In the genomic region with DNA sequence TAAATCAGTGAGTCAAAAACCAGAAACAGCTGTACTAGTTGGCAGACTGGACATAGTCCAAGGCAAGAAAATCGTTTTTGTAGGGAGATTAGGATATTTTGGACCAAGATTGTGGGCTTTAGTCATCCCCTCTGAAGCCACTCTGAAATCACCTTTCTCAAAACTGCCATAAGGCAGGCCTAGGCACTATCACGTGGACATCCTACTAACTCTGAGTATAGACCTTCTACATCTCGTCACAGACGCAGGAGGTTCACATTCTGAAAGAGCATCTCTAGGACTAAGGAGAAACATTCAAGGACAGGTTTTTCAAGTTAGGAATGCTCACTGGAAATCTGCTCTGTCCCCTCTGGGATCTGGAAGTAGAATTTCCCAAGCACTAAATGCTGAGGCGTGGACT, we compare ENCODE assay signal across 18 cellular contexts. TPM values are rescaled to one million over a fixed set of nuclear protein-coding genes. Genes with fewer than 3 reads are reported as not detected.
DNase-seq lines count a peak whose midpoint lies in the region; ATAC-seq and TF ChIP-seq lines count a peak whose summit lies in the region.
"Had no signal": no experiment of that assay in that cellular context is flagged by ENCODE, and none has a peak within 500 bp of the region (broad histone marks: within the 10 kb centered on the region; RNA-seq: fewer than 3 reads in every experiment).

No MANE protein-coding gene starts in this region.

- H3K4me3 Mint-ChIP-seq in T-helper 1 cell treated with Interleukin-12 subunit alpha and Interleukin-12 subunit beta and Interleukin-4 antibody, amounts not matched to agents 30 μg/mL and 1 μg/mL, for 36 hours = no peak overlapping the region
- H3K4me3 Mint-ChIP-seq in activated B cell treated with CpG ODN at 0.5 μM for 24 hours = peak overlapping the region; percentile 52

- WGBS in tibial nerve, 2 donors = 46 to 59% methylated on average over 5 of the region's 5 CpGs

- H3K4me1 Mint-ChIP-seq in T-helper 1 cell treated with Interleukin-12 subunit alpha and Interleukin-12 subunit beta and Interleukin-4 antibody, amounts not matched to agents 30 μg/mL and 1 μg/mL, for 36 hours (ENCODE audit: low read depth) = peaks cover 36% of the 10 kb centered on the region
- H3K4me1 Mint-ChIP-seq in activated B cell treated with CpG ODN at 0.5 μM for 24 hours = peaks cover 72% of the 10 kb centered on the region

- H3K27ac Mint-ChIP-seq in T-helper 1 cell treated with Interleukin-12 subunit alpha and Interleukin-12 subunit beta and Interleukin-4 antibody, amounts not matched to agents 30 μg/mL and 1 μg/mL, for 36 hours = peak overlapping the region; percentile 27
- peak overlapping the region; percentile 93 for H3K27ac Mint-ChIP-seq in activated B cell treated with CpG ODN at 0.5 μM for 24 hours

- H3K27ac ChIP-seq in tibial nerve = peak overlapping the region in 3 of 4 donors; percentile 47 to 76 (median 51)
- H3K27ac ChIP-seq: 22Rv1 had no signal

- POLR2A ChIA-PET in activated B cell treated with CpG ODN at 0.5 μM for 24 hours (lab: Charles Lee) = interaction anchor here (1.1 to 4.9 kb wide), 11 partner anchors 10 to 196 kb away, joined by 3 to 95 read pairs (median 7); no protein-coding TSS in a partner anchor

- H3K27me3 Mint-ChIP-seq in T-helper 1 cell treated with Interleukin-12 subunit alpha and Interleukin-12 subunit beta and Interleukin-4 antibody, amounts not matched to agents 30 μg/mL and 1 μg/mL, for 36 hours (ENCODE audit: low read depth) = peaks cover 33% of the 10 kb centered on the region
- no peaks in the 10 kb centered on the region for H3K27me3 Mint-ChIP-seq in activated B cell treated with CpG ODN at 0.5 μM for 24 hours

- H3K4me3 ChIP-seq in mucosa of descending colon = no peak overlapping the region
- no peak overlapping the region for H3K4me3 ChIP-seq in tibial nerve
- H3K4me3 ChIP-seq: gastroesophageal sphincter had no signal

- H3K9me3 ChIP-seq in mucosa of descending colon = no peaks in the 10 kb centered on the region
- no peaks in the 10 kb centered on the region for H3K9me3 ChIP-seq in tibial nerve
- H3K9me3 ChIP-seq: gastroesophageal sphincter had no signal

- no peak for TF ChIP-seq POLR2A in tibial nerve (IDR thresholded peaks at IDR 0.05)

- H3K36me3 ChIP-seq in mucosa of descending colon (ENCODE audit: low read depth) (no peaks in the 10 kb centered on the region), tibial nerve (no peaks in the 10 kb centered on the region)
- H3K36me3 ChIP-seq: gastroesophageal sphincter had no signal

- H3K4me1 ChIP-seq in mucosa of descending colon (ENCODE audit: low read depth) (peaks cover 22% of the 10 kb centered on the region), tibial nerve (peaks cover 0 to 55% (median 27%) of the 10 kb centered on the region in 4 donors)

- DNase-seq in T-helper 1 cell (no peak), activated B cell treated with CpG ODN at 0.5 μM for 24 hours (no peak), mucosa of descending colon (no peak), tibial nerve (ENCODE audit: low spot score in 2 of 2) (no peak), ureter (ENCODE audit: low spot score) (no peak)
- DNase-seq: activated CD4-positive, CD25-positive, alpha-beta regulatory T cell treated with anti-CD3 and anti-CD28 coated beads, Interleukin-2, amount 50 U/mL, for 72 hours; CD8-positive, alpha-beta T cell; cerebellar nuclear complex; H7; NCI-H1694 treated with DMSO at 0.1 percent for 48 hours; NCI-H524 treated with DMSO at 0.1 percent for 48 hours; stimulated activated CD4-positive, alpha-beta T cell treated with anti-CD3 and anti-CD28 coated beads, Interleukin-2, amount 100 ng/mL, for 48 hours had no signal

- H3K36me3 Mint-ChIP-seq in T-helper 1 cell treated with Interleukin-12 subunit alpha and Interleukin-12 subunit beta and Interleukin-4 antibody, amounts not matched to agents 30 μg/mL and 1 μg/mL, for 36 hours (ENCODE audit: low read depth) = no peaks in the 10 kb centered on the region
- peaks cover 29% of the 10 kb centered on the region for H3K36me3 Mint-ChIP-seq in activated B cell treated with CpG ODN at 0.5 μM for 24 hours (ENCODE audit: low read depth)
- H3K36me3 Mint-ChIP-seq: activated naive CD8-positive, alpha-beta T cell treated with anti-CD3 and anti-CD28 coated beads, Interleukin-2, amount 10 ng/mL, durations not matched to agents 7 days and 5 days had no signal

- peaks cover 5% of the 10 kb centered on the region for H3K9me3 Mint-ChIP-seq in T-helper 1 cell treated with Interleukin-12 subunit alpha and Interleukin-12 subunit beta and Interleukin-4 antibody, amounts not matched to agents 30 μg/mL and 1 μg/mL, for 36 hours
- no peaks in the 10 kb centered on the region for H3K9me3 Mint-ChIP-seq in activated B cell treated with CpG ODN at 0.5 μM for 24 hours
- H3K9me3 Mint-ChIP-seq: activated naive CD8-positive, alpha-beta T cell treated with anti-CD3 and anti-CD28 coated beads, Interleukin-2, amount 10 ng/mL, durations not matched to agents 7 days and 5 days; CD8-positive, alpha-beta T cell had no signal

- intact Hi-C loops in activated B cell treated with CpG ODN at 0.5 μM for 24 hours (cut with micrococcal nuclease) = loop anchor here (5.0 kb wide), 1 partner anchor 68 kb away; no protein-coding TSS in a partner anchor
- intact Hi-C loops in mucosa of descending colon (cut with DNase I, micrococcal nuclease) = no loop called here

- CTCF ChIA-PET in activated B cell treated with CpG ODN at 0.5 μM for 24 hours (lab: Charles Lee) = interaction anchor here (0.6 to 6.7 kb wide), 4 partner anchors 9 to 17 kb away, joined by 3 to 70 read pairs (median 5); no protein-coding TSS in a partner anchor

- TF ChIP-seq EP300 in tibial nerve (IDR thresholded peaks at IDR 0.05) = no peak

- ATAC-seq in activated B cell treated with CpG ODN at 0.5 μM for 24 hours (ENCODE audit: low read depth) = no peak
- peak; percentile 1 for ATAC-seq in mucosa of descending colon
- no peak for ATAC-seq in HG03469 (IDR thresholded peaks at IDR 0.05; ENCODE audit: unreplicated experiment)
- ATAC-seq in GM19397 (IDR thresholded peaks at IDR 0.05; ENCODE audit: unreplicated experiment) = no peak

- TF ChIP-seq CTCF in activated B cell treated with CpG ODN at 0.5 μM for 24 hours (IDR thresholded peaks at IDR 0.05) (no peak), mucosa of descending colon (IDR thresholded peaks at IDR 0.05) (no peak), tibial nerve (IDR thresholded peaks at IDR 0.05) (no peak)

- H3K27me3 ChIP-seq in tibial nerve = peaks cover 0 to 10% of the 10 kb centered on the region in 2 donors

RNA-seq across cellular contexts. Expression of gene RUBCNL, which starts 2.4 kb away (rescaled TPM):
- 133 and 168 TPM in 2 replicates for total RNA-seq in activated B cell treated with CpG ODN at 0.5 μM for 24 hours
- total RNA-seq in mucosa of descending colon = 10 to 100 TPM; 13.5 to 35.2 (median 32.6) TPM
- total RNA-seq in tibial nerve = 10 to 100 TPM in 1 of 4 donors, 1 to 10 TPM in 3; 2.0 to 18.3 (median 5.0) TPM
- total RNA-seq in ureter = 4.2 TPM
